Comparison of ENCODE assay signal across 15 cellular contexts in the genomic region with DNA sequence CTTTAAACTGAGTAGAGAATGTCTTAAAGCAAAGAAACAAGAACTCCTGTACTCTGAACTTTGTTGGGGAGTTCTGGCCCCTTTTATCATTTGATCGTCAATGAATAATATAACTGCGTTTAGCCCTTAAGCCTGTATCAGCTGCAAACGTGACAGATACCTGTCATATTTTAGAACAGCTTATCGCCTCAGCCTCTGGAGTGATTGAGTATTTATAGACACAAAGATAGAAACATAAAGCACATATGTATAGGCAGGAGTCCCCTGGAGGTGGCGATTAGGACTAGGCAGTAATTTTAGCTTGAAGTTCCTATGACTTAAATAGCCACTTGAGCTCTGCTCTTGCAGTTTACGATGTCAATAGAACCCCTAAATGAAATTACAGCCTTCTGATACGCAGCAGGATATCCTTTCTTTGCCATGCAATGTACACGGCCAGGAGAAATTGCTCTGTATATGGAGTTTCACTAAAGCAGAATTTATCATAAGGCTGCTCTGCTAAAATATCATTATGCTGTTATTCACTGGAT.
DNase-seq lines count a peak whose midpoint lies in the region; FAIRE-seq and TF ChIP-seq lines count a peak whose summit lies in the region.
"Had no signal": no experiment of that assay in that cellular context is flagged by ENCODE, and none has a peak within 500 bp of the region (broad histone marks: within the 10 kb centered on the region; RNA-seq: fewer than 3 reads in every experiment).

No MANE protein-coding gene starts in this region.

- CTCF ChIA-PET in HEK293 (lab: Yijun Ruan, JAX), result no interaction called here

- H3K4me1 ChIP-seq in HEK293 (ENCODE audit: control insufficient read depth, insufficient read depth, low read length), result no peaks in the 10 kb centered on the region

- POLR2A ChIA-PET in HEK293 (lab: Yijun Ruan, JAX), result no interaction called here

- H3K36me3 ChIP-seq in HEK293 (ENCODE audit: control insufficient read depth in 2 of 2, insufficient read depth in 1 of 2, low read length in 2 of 2), result no peaks in the 10 kb centered on the region

- FAIRE-seq in frontal cortex (lab: Jason Lieb, UNC), result no peak

- H3K4me3 ChIP-seq in HEK293 (ENCODE audit: low read depth, low read length), result no peak overlapping the region

- TF ChIP-seq CTCF in HEK293 (tag by site-specific recombination; IDR thresholded peaks at IDR 0.05), result no peak

- H3K27ac ChIP-seq in HEK293 (ENCODE audit: extremely low read depth, low read depth, low read length), result no peak overlapping the region
- H3K27ac ChIP-seq: C4-2B had no signal

- no peaks in the 10 kb centered on the region for H3K9me3 ChIP-seq in HEK293 (ENCODE audit: control insufficient read depth, insufficient read depth, low read depth, low read length)

- peak; percentile 29 for DNase-seq in COR-L47 (lab: John Stamatoyannopoulos, UW)
- peak; percentile 81 for DNase-seq in NCI-H2081 treated with DMSO at 0.1 percent for 48 hours (lab: John Stamatoyannopoulos, UW)
- peak; percentile 80 for DNase-seq in NCI-H748 (lab: John Stamatoyannopoulos, UW; ENCODE audit: unreplicated experiment)
- DNase-seq in frontal cortex (ENCODE audit: low spot score in 2 of 2), result no peak
- DNase-seq in foreskin melanocyte, result no peak
- no peak for DNase-seq in H4 (ENCODE audit: low spot score)
- DNase-seq in stimulated activated CD4-positive, alpha-beta T cell treated with anti-CD3 and anti-CD28 coated beads, Interleukin-2, amount 100 ng/mL, for 24 hours, result no peak
- DNase-seq: DMS53; HCEC 1CT; KBM-7; MV-4-11; NCI-H2029 treated with DMSO at 0.1 percent for 48 hours; NK-92 treated with Interleukin-12 subunit alpha and Interleukin-12 subunit beta, amount 100 ng/mL, for 24 hours had no signal

TF ChIP-seq in HEK293, 187 proteins besides CTCF, POLR2A, EP300 and RAD21:
- peak; percentile 69 for TF ChIP-seq SP7 (tag by site-specific recombination; IDR thresholded peaks at IDR 0.05)
- no peak for TF ChIP-seq ZNF747 (tag by site-specific recombination; IDR thresholded peaks at IDR 0.05)
- no peak for TF ChIP-seq RBAK (tag by site-specific recombination; IDR thresholded peaks at IDR 0.05)
- TF ChIP-seq, protein P1, sequence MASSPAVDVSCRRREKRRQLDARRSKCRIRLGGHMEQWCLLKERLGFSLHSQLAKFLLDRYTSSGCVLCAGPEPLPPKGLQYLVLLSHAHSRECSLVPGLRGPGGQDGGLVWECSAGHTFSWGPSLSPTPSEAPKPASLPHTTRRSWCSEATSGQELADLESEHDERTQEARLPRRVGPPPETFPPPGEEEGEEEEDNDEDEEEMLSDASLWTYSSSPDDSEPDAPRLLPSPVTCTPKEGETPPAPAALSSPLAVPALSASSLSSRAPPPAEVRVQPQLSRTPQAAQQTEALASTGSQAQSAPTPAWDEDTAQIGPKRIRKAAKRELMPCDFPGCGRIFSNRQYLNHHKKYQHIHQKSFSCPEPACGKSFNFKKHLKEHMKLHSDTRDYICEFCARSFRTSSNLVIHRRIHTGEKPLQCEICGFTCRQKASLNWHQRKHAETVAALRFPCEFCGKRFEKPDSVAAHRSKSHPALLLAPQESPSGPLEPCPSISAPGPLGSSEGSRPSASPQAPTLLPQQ (tag by site-specific recombination; IDR thresholded peaks at IDR 0.05), result no peak
- no peak for TF ChIP-seq ZNF426 (tag by site-specific recombination; IDR thresholded peaks at IDR 0.05)
- peak; percentile 42; the same call in 1 of the 2 replicates for TF ChIP-seq GLIS1 (tag by site-specific recombination; IDR thresholded peaks at IDR 0.05)
- TF ChIP-seq ZNF555 (tag by site-specific recombination; conservative IDR thresholded peaks at IDR 0.05), result no peak
- TF ChIP-seq, protein P2, sequence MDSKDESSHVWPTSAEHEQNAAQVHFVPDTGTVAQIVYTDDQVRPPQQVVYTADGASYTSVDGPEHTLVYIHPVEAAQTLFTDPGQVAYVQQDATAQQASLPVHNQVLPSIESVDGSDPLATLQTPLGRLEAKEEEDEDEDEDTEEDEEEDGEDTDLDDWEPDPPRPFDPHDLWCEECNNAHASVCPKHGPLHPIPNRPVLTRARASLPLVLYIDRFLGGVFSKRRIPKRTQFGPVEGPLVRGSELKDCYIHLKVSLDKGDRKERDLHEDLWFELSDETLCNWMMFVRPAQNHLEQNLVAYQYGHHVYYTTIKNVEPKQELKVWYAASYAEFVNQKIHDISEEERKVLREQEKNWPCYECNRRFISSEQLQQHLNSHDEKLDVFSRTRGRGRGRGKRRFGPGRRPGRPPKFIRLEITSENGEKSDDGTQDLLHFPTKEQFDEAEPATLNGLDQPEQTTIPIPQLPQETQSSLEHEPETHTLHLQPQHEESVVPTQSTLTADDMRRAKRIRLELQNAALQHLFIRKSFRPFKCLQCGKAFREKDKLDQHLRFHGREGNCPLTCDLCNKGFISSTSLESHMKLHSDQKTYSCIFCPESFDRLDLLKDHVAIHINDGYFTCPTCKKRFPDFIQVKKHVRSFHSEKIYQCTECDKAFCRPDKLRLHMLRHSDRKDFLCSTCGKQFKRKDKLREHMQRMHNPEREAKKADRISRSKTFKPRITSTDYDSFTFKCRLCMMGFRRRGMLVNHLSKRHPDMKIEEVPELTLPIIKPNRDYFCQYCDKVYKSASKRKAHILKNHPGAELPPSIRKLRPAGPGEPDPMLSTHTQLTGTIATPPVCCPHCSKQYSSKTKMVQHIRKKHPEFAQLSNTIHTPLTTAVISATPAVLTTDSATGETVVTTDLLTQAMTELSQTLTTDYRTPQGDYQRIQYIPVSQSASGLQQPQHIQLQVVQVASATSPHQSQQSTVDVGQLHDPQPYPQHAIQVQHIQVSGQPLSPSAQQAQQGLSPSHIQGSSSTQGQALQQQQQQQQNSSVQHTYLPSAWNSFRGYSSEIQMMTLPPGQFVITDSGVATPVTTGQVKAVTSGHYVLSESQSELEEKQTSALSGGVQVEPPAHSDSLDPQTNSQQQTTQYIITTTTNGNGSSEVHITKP (tag by site-specific recombination; IDR thresholded peaks at IDR 0.05), result no peak
- peak; percentile 24; the same call in 1 of the 2 replicates for TF ChIP-seq FEZF1 (tag by site-specific recombination; IDR thresholded peaks at IDR 0.05)
- TF ChIP-seq SP2 (tag by site-specific recombination; IDR thresholded peaks at IDR 0.05), result no peak
- no peak for TF ChIP-seq ZNF175 (tag by site-specific recombination; IDR thresholded peaks at IDR 0.05)
- TF ChIP-seq OSR2 (tag by site-specific recombination; IDR thresholded peaks at IDR 0.05), result no peak
- TF ChIP-seq ZNF549 (tag by site-specific recombination; IDR thresholded peaks at IDR 0.05), result no peak

Comparison
In these comparisons a context has a peak if more than half of its experiments do, and no peak if none do; other contexts are left out.
1. DNase-seq: peak in COR-L47 (single experiment), NCI-H2081 treated with DMSO at 0.1 percent for 48 hours (single experiment) and NCI-H748 (single experiment); none in frontal cortex (0 of 2), foreskin melanocyte (single experiment), H4 (single experiment) and stimulated activated CD4-positive, alpha-beta T cell treated with anti-CD3 and anti-CD28 coated beads, Interleukin-2, amount 100 ng/mL, for 24 hours (0 of 2).